8 cellular contexts compared by ENCODE assay signal in the genomic region with DNA sequence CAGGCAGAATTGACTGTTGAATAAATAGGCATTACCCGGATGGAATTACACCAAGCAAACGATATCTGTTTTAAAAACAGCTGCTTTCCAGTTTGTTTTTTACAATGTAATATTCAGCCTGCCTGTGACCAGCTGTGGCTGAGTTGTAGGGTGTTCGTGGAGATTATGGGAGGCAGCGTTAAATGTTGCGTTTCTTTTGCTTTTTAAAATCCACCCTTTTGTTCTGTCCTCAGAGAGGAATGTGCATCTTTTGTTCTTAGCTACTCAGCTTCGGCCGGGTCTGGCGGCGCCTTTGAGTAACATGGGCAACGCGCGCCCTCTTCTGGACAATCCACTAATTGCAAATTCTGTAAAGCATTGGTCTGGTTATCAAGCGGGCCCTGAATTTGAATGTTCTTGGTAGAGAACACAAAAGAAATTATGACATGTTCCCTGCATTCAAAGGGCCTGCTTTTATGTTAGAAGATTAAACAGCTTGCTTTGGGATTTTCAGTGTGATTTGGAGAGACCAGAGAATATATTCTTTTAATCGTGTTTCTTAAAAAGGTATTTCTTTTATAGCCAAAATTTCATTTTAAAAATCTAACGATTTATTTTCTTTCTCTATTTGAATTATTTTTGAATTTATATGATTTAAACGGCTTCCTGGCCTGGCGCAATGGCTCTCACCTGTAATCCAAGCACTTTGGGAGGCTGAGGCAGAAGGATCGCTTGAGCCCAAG.
DNase-seq lines count a peak whose midpoint lies in the region; ATAC-seq and TF ChIP-seq lines count a peak whose summit lies in the region.

No MANE protein-coding gene starts in this region.

- no peaks in the 10 kb centered on the region for H3K4me1 ChIP-seq in Peyer's patch

- H3K4me3 ChIP-seq in Peyer's patch, result no peak overlapping the region

- no peak for TF ChIP-seq POLR2A in Peyer's patch (IDR thresholded peaks at IDR 0.05)

- TF ChIP-seq CTCF in C4-2B (conservative IDR thresholded peaks at IDR 0.05), result peak; percentile 87
- peak; percentile 67 to 92 (median 81) for TF ChIP-seq CTCF in Peyer's patch (IDR thresholded peaks at IDR 0.05)
- peak; percentile 87 for TF ChIP-seq CTCF in nephron progenitor cell (IDR thresholded peaks at IDR 0.05)

- peak overlapping the region; percentile 58 for H3K4me3 Mint-ChIP-seq in nephron progenitor cell

- peaks cover 26% of the 10 kb centered on the region for H3K4me1 Mint-ChIP-seq in nephron progenitor cell

- H3K27ac Mint-ChIP-seq in nephron progenitor cell, result peak overlapping the region; percentile 61

- no peaks in the 10 kb centered on the region for H3K36me3 Mint-ChIP-seq in nephron progenitor cell (ENCODE audit: low read depth)

- H3K27me3 ChIP-seq in Peyer's patch, result no peaks in the 10 kb centered on the region

- H3K27ac ChIP-seq in C4-2B (no peak overlapping the region), Peyer's patch (no peak overlapping the region)

- ATAC-seq in GM21367 (IDR thresholded peaks at IDR 0.05; ENCODE audit: unreplicated experiment), result peak; percentile 71
- ATAC-seq in stimulated activated naive CD8-positive, alpha-beta T cell treated with anti-CD3 and anti-CD28 coated beads, Interleukin-15, Interleukin-2, amounts not matched to agents 100 U/mL and 50 U/mL, for 24 hours, result peak; percentile 73

- peaks cover 12% of the 10 kb centered on the region for H3K27me3 Mint-ChIP-seq in nephron progenitor cell (ENCODE audit: low read depth, poor library complexity)

- peaks cover 5% of the 10 kb centered on the region for H3K9me3 Mint-ChIP-seq in nephron progenitor cell

- no peaks in the 10 kb centered on the region for H3K36me3 ChIP-seq in Peyer's patch

- H3K9me3 ChIP-seq in Peyer's patch, result no peaks in the 10 kb centered on the region

- DNase-seq in LHCN-M2 (ENCODE audit: low read depth), result peak; percentile 77
- DNase-seq in Peyer's patch, result peak; percentile 73 to 94 (median 89)
- peak; percentile 62 for DNase-seq in activated T-helper 1 cell treated with Interleukin-2 at 50 U/mL for 16 hours (ENCODE audit: low read depth)
- peak; percentile 91 for DNase-seq in fibroblast of peridontal ligament (ENCODE audit: extremely low read depth)
- peak; percentile 91 for DNase-seq in nephron progenitor cell
- DNase-seq in stimulated activated naive CD8-positive, alpha-beta T cell treated with anti-CD3 and anti-CD28 coated beads, Interleukin-15, Interleukin-2, amounts not matched to agents 100 U/mL and 50 U/mL, for 24 hours, result peak; percentile 87
